29 cellular contexts compared by ENCODE assay signal in the genomic region with DNA sequence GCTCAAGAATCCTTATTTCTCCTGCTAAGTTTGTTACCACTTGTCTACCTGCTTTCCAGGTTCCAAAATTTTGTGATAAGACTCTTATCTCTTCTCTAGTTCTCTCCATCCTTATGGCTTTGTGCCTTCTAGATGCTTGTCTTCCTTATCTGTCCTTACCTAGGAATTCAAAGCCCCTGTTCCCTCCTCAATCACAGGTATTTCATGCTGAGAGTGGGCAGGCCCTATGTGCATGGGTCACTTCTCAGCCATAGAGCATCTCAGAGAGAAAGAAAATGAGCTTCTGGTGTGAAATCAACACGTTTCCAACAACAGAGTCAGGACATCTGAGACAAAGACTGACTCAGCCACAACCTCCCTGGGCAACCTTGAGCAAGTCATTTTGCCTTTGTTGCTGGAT.
"Had no signal": no experiment of that assay in that cellular context is flagged by ENCODE, and none has a peak within 500 bp of the region (broad histone marks: within the 10 kb centered on the region; RNA-seq: fewer than 3 reads in every experiment).

No MANE protein-coding gene starts in this region.

- ATAC-seq: activated CD4-positive, alpha-beta T cell treated with anti-CD3 and anti-CD28 coated beads for 36 hours; activated CD4-positive, CD25-positive, alpha-beta regulatory T cell treated with anti-CD3 and anti-CD28 coated beads, Interleukin-2, amount 50 U/mL, for 24 hours; activated CD8-positive, alpha-beta memory T cell treated with anti-CD3 and anti-CD28 coated beads, Interleukin-2, amount 10 ng/mL, durations not matched to agents 7 days and 5 days; activated CD8-positive, alpha-beta T cell treated with anti-CD3 and anti-CD28 coated beads, Interleukin-2, amount 10 ng/mL, durations not matched to agents 7 days and 5 days; activated naive CD8-positive, alpha-beta T cell treated with anti-CD3 and anti-CD28 coated beads, Interleukin-2, amount 50 U/mL, for 24 hours; body of pancreas; esophagus mucosa; foreskin keratinocyte; gastroesophageal sphincter; T-helper 17 cell had no signal

- H3K36me3 ChIP-seq: adrenal gland, gastroesophageal sphincter, WERI-Rb-1 had no signal

- H3K4me3 ChIP-seq: adrenal gland, body of pancreas, gastroesophageal sphincter had no signal

- H3K9me3 ChIP-seq: adrenal gland, body of pancreas, gastroesophageal sphincter had no signal

- H3K27ac ChIP-seq: adrenal gland, body of pancreas, epithelial cell of prostate, foreskin keratinocyte, gastroesophageal sphincter, WERI-Rb-1 had no signal

- DNase-seq: activated B cell treated with CpG ODN at 0.5 μM for 24 hours; activated CD4-positive, alpha-beta memory T cell treated with anti-CD3 and anti-CD28 coated beads for 36 hours; activated CD4-positive, alpha-beta T cell treated with anti-CD3 and anti-CD28 coated beads for 36 hours; activated CD4-positive, alpha-beta T cell treated with anti-CD3 and anti-CD28 coated beads, Interleukin-2, amount 10 ng/mL, durations not matched to agents 24 days and 14 days; activated CD8-positive, alpha-beta memory T cell treated with anti-CD3 and anti-CD28 coated beads, Interleukin-2, amount 10 ng/mL, durations not matched to agents 7 days and 5 days; activated CD8-positive, alpha-beta memory T cell treated with anti-CD3 and anti-CD28 coated beads, Interleukin-2, amount 50 U/mL, for 4 hours; activated CD8-positive, alpha-beta T cell treated with anti-CD3 and anti-CD28 coated beads, Interleukin-2, amount 10 ng/mL, durations not matched to agents 7 days and 5 days; activated effector memory CD4-positive, alpha-beta T cell treated with anti-CD3 and anti-CD28 coated beads, Interleukin-2, amount 50 U/mL, for 16 hours; activated naive CD4-positive, alpha-beta T cell treated with anti-CD3 and anti-CD28 coated beads for 36 hours; activated naive CD8-positive, alpha-beta T cell treated with anti-CD3 and anti-CD28 coated beads for 36 hours; activated naive CD8-positive, alpha-beta T cell treated with anti-CD3 and anti-CD28 coated beads, Interleukin-2, amount 50 U/mL, for 24 hours; activated T-cell treated with anti-CD3 and anti-CD28 coated beads, Interleukin-2, amount 50 U/mL, for 1 hour; activated T-cell treated with anti-CD3 and anti-CD28 coated beads, Interleukin-2, amount 50 U/mL, for 48 hours; adrenal gland; amygdala; aorta; body of pancreas; caudate nucleus; cortex of kidney; effector CD8-positive, alpha-beta T cell; foreskin keratinocyte; T-helper 1 cell; T-helper 17 cell; T1000; WERI-Rb-1 had no signal

- H3K27me3 ChIP-seq: adrenal gland, body of pancreas, gastroesophageal sphincter had no signal

- H3K4me1 ChIP-seq: body of pancreas, foreskin keratinocyte, gastroesophageal sphincter had no signal
